33 cellular contexts compared by ENCODE assay signal in genomic region chr20:47225458-47225857, GRCh38.
"Had no signal": no experiment of that assay in that cellular context is flagged by ENCODE, and none has a peak within 500 bp of the region (broad histone marks: within the 10 kb centered on the region; RNA-seq: fewer than 3 reads in every experiment).

No MANE protein-coding gene starts in this region.

- H3K27ac Mint-ChIP-seq: activated CD4-positive, alpha-beta T cell treated with anti-CD3 and anti-CD28 coated beads, Interleukin-2, amount 10 ng/mL, durations not matched to agents 7 days and 5 days; activated naive CD8-positive, alpha-beta T cell treated with anti-CD3 and anti-CD28 coated beads for 36 hours; activated T-helper 1 cell treated with anti-CD3 and anti-CD28 coated beads, Interleukin-12 subunit alpha, Interleukin-12 subunit beta, Interleukin-2, Interleukin-4 antibody, amounts not matched to agents 30 ng/mL and 10 ng/mL and 1 ng/mL, durations not matched to agents 14 hours and 24 hours and 36 hours; T-cell had no signal

- H3K9me3 Mint-ChIP-seq: activated CD4-positive, alpha-beta T cell treated with anti-CD3 and anti-CD28 coated beads, Interleukin-2, amount 10 ng/mL, durations not matched to agents 7 days and 5 days; activated naive CD4-positive, alpha-beta T cell treated with anti-CD3 and anti-CD28 coated beads for 36 hours; activated naive CD8-positive, alpha-beta T cell treated with anti-CD3 and anti-CD28 coated beads for 36 hours; activated T-helper 1 cell treated with anti-CD3 and anti-CD28 coated beads, Interleukin-12 subunit alpha, Interleukin-12 subunit beta, Interleukin-2, Interleukin-4 antibody, amounts not matched to agents 30 ng/mL and 10 ng/mL and 1 ng/mL, durations not matched to agents 14 hours and 24 hours and 36 hours; central memory CD8-positive, alpha-beta T cell; T-cell had no signal

- H3K4me1 Mint-ChIP-seq: activated naive CD8-positive, alpha-beta T cell treated with anti-CD3 and anti-CD28 coated beads for 36 hours had no signal

- H3K4me3 ChIP-seq: cardiac muscle cell, Peyer's patch had no signal

- H3K4me1 ChIP-seq: Peyer's patch had no signal

- ATAC-seq: PC-3, Right ventricle myocardium inferior, SK-N-SH treated with all-trans-retinoic acid at 6 μM for 48 hours, T-cell had no signal

- H3K27ac ChIP-seq: cardiac muscle cell, Peyer's patch, VCaP had no signal

- H3K27me3 ChIP-seq: cardiac muscle cell, Peyer's patch had no signal

- H3K4me3 Mint-ChIP-seq: activated CD4-positive, alpha-beta T cell treated with anti-CD3 and anti-CD28 coated beads, Interleukin-2, amount 10 ng/mL, durations not matched to agents 7 days and 5 days; activated naive CD4-positive, alpha-beta T cell treated with anti-CD3 and anti-CD28 coated beads for 36 hours; activated naive CD8-positive, alpha-beta T cell treated with anti-CD3 and anti-CD28 coated beads for 36 hours; activated T-helper 1 cell treated with anti-CD3 and anti-CD28 coated beads, Interleukin-12 subunit alpha, Interleukin-12 subunit beta, Interleukin-2, Interleukin-4 antibody, amounts not matched to agents 30 ng/mL and 10 ng/mL and 1 ng/mL, durations not matched to agents 14 hours and 24 hours and 36 hours; central memory CD8-positive, alpha-beta T cell; T-cell had no signal

- DNase-seq: activated CD4-positive, alpha-beta T cell treated with anti-CD3 and anti-CD28 coated beads, Interleukin-2, amount 10 ng/mL, durations not matched to agents 7 days and 5 days; activated CD4-positive, alpha-beta T cell treated with anti-CD3 and anti-CD28 coated beads, Interleukin-2, amount 50 U/mL, for 48 hours; activated CD4-positive, CD25-positive, alpha-beta regulatory T cell; activated gamma-delta T cell treated with Interleukin-2 at 50 U/mL for 16 hours; activated naive CD4-positive, alpha-beta T cell treated with anti-CD3 and anti-CD28 coated beads for 36 hours; activated naive CD8-positive, alpha-beta T cell treated with anti-CD3 and anti-CD28 coated beads for 36 hours; activated T-cell treated with anti-CD3 and anti-CD28 coated beads, Interleukin-2, amount 50 U/mL, for 1 hour; amniotic stem cell; aorta; NCI-H1092 treated with DMSO at 0.1 percent for 48 hours; NCI-H1417; NCI-H146; NCI-H187; NCI-H2029 treated with DMSO at 0.1 percent for 48 hours; NCI-H2107; NCI-H2171; NCI-H510A; NCI-H526; NCI-H748 treated with DMSO at 0.1 percent for 48 hours; NK-92 treated with Interleukin-12 subunit alpha and Interleukin-12 subunit beta, amount 100 ng/mL, for 24 hours; PC-3; Peyer's patch; RPMI8226; SIG-M5; T-cell; T-helper 2 cell; T-helper 9 cell had no signal

- H3K27me3 Mint-ChIP-seq: activated CD4-positive, alpha-beta T cell treated with anti-CD3 and anti-CD28 coated beads, Interleukin-2, amount 10 ng/mL, durations not matched to agents 7 days and 5 days; activated naive CD8-positive, alpha-beta T cell treated with anti-CD3 and anti-CD28 coated beads for 36 hours; central memory CD8-positive, alpha-beta T cell; T-cell had no signal
